In genomic region chr10:132961-133898, GRCh38 we compare ENCODE assay signal across 9 cellular contexts.
DNase-seq lines count a peak whose midpoint lies in the region; ATAC-seq and TF ChIP-seq lines count a peak whose summit lies in the region.
"Had no signal": no experiment of that assay in that cellular context is flagged by ENCODE, and none has a peak within 500 bp of the region (broad histone marks: within the 10 kb centered on the region; RNA-seq: fewer than 3 reads in every experiment).

No MANE protein-coding gene starts in this region.

- no peak for TF ChIP-seq CTCF in AG09309 (IDR thresholded peaks at IDR 0.05; ENCODE audit: control insufficient read depth, insufficient read depth, low read depth, low read length, missing control alignments)

- ATAC-seq in HG03280 (IDR thresholded peaks at IDR 0.05; ENCODE audit: unreplicated experiment), result no peak

- H3K4me3 ChIP-seq in AG09309 (ENCODE audit: control insufficient read depth, low read depth, low read length), result peak overlapping the region; percentile 3; the same call in 1 of the 2 replicates

- DNase-seq in AG09309 (ENCODE audit: low read depth) (no peak), HS-5 (ENCODE audit: low read depth) (peak; percentile 46), amniotic epithelial cell (ENCODE audit: low read depth) (peak; percentile 66), kidney tubule cell (ENCODE audit: low spot score) (peak; percentile 79), midbrain (lab: John Stamatoyannopoulos, UW) (no peak), NCI-H1092 treated with DMSO at 0.1 percent for 48 hours (lab: John Stamatoyannopoulos, UW) (no peak), NCI-H2171 treated with DMSO at 0.1 percent for 48 hours (lab: John Stamatoyannopoulos, UW) (no peak)
- DNase-seq: activated CD4-positive, CD25-positive, alpha-beta regulatory T cell had no signal

Comparison
In these comparisons a context has a peak if more than half of its experiments do, and no peak if none do; other contexts are left out.
1. DNase-seq: peak in HS-5 (single experiment), amniotic epithelial cell (single experiment) and kidney tubule cell (single experiment); none in AG09309 (single experiment), midbrain (single experiment), NCI-H1092 treated with DMSO at 0.1 percent for 48 hours (single experiment) and NCI-H2171 treated with DMSO at 0.1 percent for 48 hours (single experiment).